1 cellular context compared by ENCODE assay signal in genomic region chr1:165630629-165631402, GRCh38.
TF ChIP-seq lines count a peak whose summit lies in the region.

Gene MGST3, plus strand, starts transcription at chr1:165631234. Its CDS starts 18,614 bp downstream, at chr1:165649848.

TF ChIP-seq in K562, 482 proteins besides CTCF, POLR2A, EP300 and RAD21 (continued from another document and continues in another):
- TF ChIP-seq, protein P1, sequence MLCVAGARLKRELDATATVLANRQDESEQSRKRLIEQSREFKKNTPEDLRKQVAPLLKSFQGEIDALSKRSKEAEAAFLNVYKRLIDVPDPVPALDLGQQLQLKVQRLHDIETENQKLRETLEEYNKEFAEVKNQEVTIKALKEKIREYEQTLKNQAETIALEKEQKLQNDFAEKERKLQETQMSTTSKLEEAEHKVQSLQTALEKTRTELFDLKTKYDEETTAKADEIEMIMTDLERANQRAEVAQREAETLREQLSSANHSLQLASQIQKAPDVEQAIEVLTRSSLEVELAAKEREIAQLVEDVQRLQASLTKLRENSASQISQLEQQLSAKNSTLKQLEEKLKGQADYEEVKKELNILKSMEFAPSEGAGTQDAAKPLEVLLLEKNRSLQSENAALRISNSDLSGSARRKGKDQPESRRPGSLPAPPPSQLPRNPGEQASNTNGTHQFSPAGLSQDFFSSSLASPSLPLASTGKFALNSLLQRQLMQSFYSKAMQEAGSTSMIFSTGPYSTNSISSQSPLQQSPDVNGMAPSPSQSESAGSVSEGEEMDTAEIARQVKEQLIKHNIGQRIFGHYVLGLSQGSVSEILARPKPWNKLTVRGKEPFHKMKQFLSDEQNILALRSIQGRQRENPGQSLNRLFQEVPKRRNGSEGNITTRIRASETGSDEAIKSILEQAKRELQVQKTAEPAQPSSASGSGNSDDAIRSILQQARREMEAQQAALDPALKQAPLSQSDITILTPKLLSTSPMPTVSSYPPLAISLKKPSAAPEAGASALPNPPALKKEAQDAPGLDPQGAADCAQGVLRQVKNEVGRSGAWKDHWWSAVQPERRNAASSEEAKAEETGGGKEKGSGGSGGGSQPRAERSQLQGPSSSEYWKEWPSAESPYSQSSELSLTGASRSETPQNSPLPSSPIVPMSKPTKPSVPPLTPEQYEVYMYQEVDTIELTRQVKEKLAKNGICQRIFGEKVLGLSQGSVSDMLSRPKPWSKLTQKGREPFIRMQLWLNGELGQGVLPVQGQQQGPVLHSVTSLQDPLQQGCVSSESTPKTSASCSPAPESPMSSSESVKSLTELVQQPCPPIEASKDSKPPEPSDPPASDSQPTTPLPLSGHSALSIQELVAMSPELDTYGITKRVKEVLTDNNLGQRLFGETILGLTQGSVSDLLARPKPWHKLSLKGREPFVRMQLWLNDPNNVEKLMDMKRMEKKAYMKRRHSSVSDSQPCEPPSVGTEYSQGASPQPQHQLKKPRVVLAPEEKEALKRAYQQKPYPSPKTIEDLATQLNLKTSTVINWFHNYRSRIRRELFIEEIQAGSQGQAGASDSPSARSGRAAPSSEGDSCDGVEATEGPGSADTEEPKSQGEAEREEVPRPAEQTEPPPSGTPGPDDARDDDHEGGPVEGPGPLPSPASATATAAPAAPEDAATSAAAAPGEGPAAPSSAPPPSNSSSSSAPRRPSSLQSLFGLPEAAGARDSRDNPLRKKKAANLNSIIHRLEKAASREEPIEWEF (CRISPR knock-in tag; IDR thresholded peaks at IDR 0.05) = no peak
- TF ChIP-seq SP1 (CRISPR knock-in tag; IDR thresholded peaks at IDR 0.05) (peak; percentile 80), EWSR1 (IDR thresholded peaks at IDR 0.05; ENCODE audit: borderline replicate concordance, low read depth, partially characterized antibody) (no peak), HOXB6 (CRISPR knock-in tag; IDR thresholded peaks at IDR 0.05; ENCODE audit: borderline replicate concordance) (no peak), ZNF316 (IDR thresholded peaks at IDR 0.05) (peak; percentile 79), ATF1 (CRISPR knock-in tag; IDR thresholded peaks at IDR 0.05) (peak; percentile 33; the same call in 1 of the 2 replicates), ATF1 (tag; IDR thresholded peaks at IDR 0.05) (peak; percentile 89), TSC22D4 (tag; IDR thresholded peaks at IDR 0.05) (no peak), RBM39 (optimal IDR thresholded peaks at IDR 0.05; ENCODE audit: low read depth, low read length) (no peak), ZBED1 (IDR thresholded peaks at IDR 0.05) (no peak), HMGN3 (IDR thresholded peaks at IDR 0.05; ENCODE audit: borderline replicate concordance, extremely low read depth, insufficient read length, low read depth, low read length) (peak; percentile 64), NR2C1 (IDR thresholded peaks at IDR 0.05) (no peak), NR2C1 (tag; IDR thresholded peaks at IDR 0.05) (no peak), GABPB1 (CRISPR knock-in tag; IDR thresholded peaks at IDR 0.05) (no peak), POU5F1 (IDR thresholded peaks at IDR 0.05; ENCODE audit: borderline replicate concordance, low read depth, low read length, partially characterized antibody) (peak; percentile 98), TBP (optimal IDR thresholded peaks at IDR 0.05; ENCODE audit: low read depth, low read length) (peak; percentile 88), ARID4B (CRISPR knock-in tag; IDR thresholded peaks at IDR 0.05) (peak; percentile 74), CEBPZ (IDR thresholded peaks at IDR 0.05; ENCODE audit: borderline replicate concordance, low read depth, low read length) (no peak), SMARCA4 (IDR thresholded peaks at IDR 0.05) (peak; percentile 40; the same call in 1 of the 2 replicates)
- TF ChIP-seq, protein P2, sequence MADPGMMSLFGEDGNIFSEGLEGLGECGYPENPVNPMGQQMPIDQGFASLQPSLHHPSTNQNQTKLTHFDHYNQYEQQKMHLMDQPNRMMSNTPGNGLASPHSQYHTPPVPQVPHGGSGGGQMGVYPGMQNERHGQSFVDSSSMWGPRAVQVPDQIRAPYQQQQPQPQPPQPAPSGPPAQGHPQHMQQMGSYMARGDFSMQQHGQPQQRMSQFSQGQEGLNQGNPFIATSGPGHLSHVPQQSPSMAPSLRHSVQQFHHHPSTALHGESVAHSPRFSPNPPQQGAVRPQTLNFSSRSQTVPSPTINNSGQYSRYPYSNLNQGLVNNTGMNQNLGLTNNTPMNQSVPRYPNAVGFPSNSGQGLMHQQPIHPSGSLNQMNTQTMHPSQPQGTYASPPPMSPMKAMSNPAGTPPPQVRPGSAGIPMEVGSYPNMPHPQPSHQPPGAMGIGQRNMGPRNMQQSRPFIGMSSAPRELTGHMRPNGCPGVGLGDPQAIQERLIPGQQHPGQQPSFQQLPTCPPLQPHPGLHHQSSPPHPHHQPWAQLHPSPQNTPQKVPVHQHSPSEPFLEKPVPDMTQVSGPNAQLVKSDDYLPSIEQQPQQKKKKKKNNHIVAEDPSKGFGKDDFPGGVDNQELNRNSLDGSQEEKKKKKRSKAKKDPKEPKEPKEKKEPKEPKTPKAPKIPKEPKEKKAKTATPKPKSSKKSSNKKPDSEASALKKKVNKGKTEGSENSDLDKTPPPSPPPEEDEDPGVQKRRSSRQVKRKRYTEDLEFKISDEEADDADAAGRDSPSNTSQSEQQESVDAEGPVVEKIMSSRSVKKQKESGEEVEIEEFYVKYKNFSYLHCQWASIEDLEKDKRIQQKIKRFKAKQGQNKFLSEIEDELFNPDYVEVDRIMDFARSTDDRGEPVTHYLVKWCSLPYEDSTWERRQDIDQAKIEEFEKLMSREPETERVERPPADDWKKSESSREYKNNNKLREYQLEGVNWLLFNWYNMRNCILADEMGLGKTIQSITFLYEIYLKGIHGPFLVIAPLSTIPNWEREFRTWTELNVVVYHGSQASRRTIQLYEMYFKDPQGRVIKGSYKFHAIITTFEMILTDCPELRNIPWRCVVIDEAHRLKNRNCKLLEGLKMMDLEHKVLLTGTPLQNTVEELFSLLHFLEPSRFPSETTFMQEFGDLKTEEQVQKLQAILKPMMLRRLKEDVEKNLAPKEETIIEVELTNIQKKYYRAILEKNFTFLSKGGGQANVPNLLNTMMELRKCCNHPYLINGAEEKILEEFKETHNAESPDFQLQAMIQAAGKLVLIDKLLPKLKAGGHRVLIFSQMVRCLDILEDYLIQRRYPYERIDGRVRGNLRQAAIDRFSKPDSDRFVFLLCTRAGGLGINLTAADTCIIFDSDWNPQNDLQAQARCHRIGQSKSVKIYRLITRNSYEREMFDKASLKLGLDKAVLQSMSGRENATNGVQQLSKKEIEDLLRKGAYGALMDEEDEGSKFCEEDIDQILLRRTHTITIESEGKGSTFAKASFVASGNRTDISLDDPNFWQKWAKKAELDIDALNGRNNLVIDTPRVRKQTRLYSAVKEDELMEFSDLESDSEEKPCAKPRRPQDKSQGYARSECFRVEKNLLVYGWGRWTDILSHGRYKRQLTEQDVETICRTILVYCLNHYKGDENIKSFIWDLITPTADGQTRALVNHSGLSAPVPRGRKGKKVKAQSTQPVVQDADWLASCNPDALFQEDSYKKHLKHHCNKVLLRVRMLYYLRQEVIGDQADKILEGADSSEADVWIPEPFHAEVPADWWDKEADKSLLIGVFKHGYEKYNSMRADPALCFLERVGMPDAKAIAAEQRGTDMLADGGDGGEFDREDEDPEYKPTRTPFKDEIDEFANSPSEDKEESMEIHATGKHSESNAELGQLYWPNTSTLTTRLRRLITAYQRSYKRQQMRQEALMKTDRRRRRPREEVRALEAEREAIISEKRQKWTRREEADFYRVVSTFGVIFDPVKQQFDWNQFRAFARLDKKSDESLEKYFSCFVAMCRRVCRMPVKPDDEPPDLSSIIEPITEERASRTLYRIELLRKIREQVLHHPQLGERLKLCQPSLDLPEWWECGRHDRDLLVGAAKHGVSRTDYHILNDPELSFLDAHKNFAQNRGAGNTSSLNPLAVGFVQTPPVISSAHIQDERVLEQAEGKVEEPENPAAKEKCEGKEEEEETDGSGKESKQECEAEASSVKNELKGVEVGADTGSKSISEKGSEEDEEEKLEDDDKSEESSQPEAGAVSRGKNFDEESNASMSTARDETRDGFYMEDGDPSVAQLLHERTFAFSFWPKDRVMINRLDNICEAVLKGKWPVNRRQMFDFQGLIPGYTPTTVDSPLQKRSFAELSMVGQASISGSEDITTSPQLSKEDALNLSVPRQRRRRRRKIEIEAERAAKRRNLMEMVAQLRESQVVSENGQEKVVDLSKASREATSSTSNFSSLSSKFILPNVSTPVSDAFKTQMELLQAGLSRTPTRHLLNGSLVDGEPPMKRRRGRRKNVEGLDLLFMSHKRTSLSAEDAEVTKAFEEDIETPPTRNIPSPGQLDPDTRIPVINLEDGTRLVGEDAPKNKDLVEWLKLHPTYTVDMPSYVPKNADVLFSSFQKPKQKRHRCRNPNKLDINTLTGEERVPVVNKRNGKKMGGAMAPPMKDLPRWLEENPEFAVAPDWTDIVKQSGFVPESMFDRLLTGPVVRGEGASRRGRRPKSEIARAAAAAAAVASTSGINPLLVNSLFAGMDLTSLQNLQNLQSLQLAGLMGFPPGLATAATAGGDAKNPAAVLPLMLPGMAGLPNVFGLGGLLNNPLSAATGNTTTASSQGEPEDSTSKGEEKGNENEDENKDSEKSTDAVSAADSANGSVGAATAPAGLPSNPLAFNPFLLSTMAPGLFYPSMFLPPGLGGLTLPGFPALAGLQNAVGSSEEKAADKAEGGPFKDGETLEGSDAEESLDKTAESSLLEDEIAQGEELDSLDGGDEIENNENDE (IDR thresholded peaks at IDR 0.05; ENCODE audit: low read depth, low read length) = no peak
- TF ChIP-seq, protein P3, sequence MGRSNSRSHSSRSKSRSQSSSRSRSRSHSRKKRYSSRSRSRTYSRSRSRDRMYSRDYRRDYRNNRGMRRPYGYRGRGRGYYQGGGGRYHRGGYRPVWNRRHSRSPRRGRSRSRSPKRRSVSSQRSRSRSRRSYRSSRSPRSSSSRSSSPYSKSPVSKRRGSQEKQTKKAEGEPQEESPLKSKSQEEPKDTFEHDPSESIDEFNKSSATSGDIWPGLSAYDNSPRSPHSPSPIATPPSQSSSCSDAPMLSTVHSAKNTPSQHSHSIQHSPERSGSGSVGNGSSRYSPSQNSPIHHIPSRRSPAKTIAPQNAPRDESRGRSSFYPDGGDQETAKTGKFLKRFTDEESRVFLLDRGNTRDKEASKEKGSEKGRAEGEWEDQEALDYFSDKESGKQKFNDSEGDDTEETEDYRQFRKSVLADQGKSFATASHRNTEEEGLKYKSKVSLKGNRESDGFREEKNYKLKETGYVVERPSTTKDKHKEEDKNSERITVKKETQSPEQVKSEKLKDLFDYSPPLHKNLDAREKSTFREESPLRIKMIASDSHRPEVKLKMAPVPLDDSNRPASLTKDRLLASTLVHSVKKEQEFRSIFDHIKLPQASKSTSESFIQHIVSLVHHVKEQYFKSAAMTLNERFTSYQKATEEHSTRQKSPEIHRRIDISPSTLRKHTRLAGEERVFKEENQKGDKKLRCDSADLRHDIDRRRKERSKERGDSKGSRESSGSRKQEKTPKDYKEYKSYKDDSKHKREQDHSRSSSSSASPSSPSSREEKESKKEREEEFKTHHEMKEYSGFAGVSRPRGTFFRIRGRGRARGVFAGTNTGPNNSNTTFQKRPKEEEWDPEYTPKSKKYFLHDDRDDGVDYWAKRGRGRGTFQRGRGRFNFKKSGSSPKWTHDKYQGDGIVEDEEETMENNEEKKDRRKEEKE (IDR thresholded peaks at IDR 0.05; ENCODE audit: borderline replicate concordance in 1 of 2, control insufficient read depth in 1 of 2, low read depth in 2 of 2, low read length in 1 of 2) = no peak
